Comparison of ENCODE assay signal across 20 cellular contexts in the genomic region with DNA sequence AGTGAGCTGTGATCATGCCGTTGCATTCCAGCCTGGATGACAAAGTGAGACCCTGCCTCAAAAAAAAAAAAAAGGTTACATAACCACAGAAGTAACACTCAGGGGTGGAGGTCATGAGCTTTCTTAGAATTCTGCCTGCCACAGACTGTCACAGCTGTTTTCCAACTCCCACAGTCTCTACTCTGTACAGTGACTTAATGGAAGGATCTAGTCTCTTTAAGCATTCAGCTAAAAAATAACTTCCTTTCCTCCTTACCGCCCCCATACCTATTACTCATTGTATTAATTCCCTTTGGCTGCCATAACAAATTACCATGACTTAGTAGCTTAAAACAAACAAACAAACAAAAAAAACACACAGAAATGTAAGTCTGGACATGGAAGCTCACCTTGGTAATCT.
A peak's percentile ranks its signal among the peaks of the same experiment; 100 is the strongest.
DNase-seq lines count a peak whose midpoint lies in the region; ATAC-seq and TF ChIP-seq lines count a peak whose summit lies in the region.
"Had no signal": no experiment of that assay in that cellular context is flagged by ENCODE, and none has a peak within 500 bp of the region (broad histone marks: within the 10 kb centered on the region; RNA-seq: fewer than 3 reads in every experiment).

No MANE protein-coding gene starts in this region.

- no peak overlapping the region for H3K18ac ChIP-seq in mesenchymal stem cell (ENCODE audit: low read depth in 1 of 2, low read length in 2 of 2)

- no peak overlapping the region for H3K9ac ChIP-seq in mesenchymal stem cell (ENCODE audit: low read length)

- H3K4ac ChIP-seq in mesenchymal stem cell (ENCODE audit: low read depth in 1 of 2, low read length in 2 of 2) = no peak overlapping the region

- H3K4me2 ChIP-seq in mesenchymal stem cell (ENCODE audit: low read length, poor library complexity, severe bottlenecking) = no peak overlapping the region

- intact Hi-C loops in activated CD8-positive, alpha-beta T cell treated with anti-CD3 and anti-CD28 coated beads for 36 hours (cut with micrococcal nuclease) = no loop called here

- no peak overlapping the region for H3K14ac ChIP-seq in mesenchymal stem cell (ENCODE audit: low read length in 2 of 2)

- H3K4me3 Mint-ChIP-seq in activated CD8-positive, alpha-beta T cell treated with anti-CD3 and anti-CD28 coated beads for 36 hours = no peak overlapping the region
- H3K4me3 Mint-ChIP-seq in activated CD8-positive, alpha-beta T cell treated with anti-CD3 and anti-CD28 coated beads, Interleukin-2, amount 10 ng/mL, durations not matched to agents 7 days and 5 days = no peak overlapping the region
- no peak overlapping the region for H3K4me3 Mint-ChIP-seq in activated T-helper 17 cell treated with anti-CD3 and anti-CD28 coated beads, Interleukin-2, amount 50 U/mL, for 72 hours
- no peak overlapping the region for H3K4me3 Mint-ChIP-seq in stimulated activated naive CD8-positive, alpha-beta T cell treated with anti-CD3 and anti-CD28 coated beads, Interleukin-15, amount 100 ng/mL, for 72 hours
- H3K4me3 Mint-ChIP-seq: B cell; CD4-positive, CD25-positive, alpha-beta regulatory T cell had no signal

- H3K4me3 ChIP-seq in mesenchymal stem cell (ENCODE audit: insufficient read depth in 1 of 2, low read depth in 1 of 2, low read length in 2 of 2) = no peak overlapping the region

- peaks cover 0 to 6% of the 10 kb centered on the region in 2 experiments for H3K27me3 ChIP-seq in mesenchymal stem cell (ENCODE audit: control insufficient read depth in 1 of 2, insufficient read depth in 1 of 2, low read length in 2 of 2)

- no peak overlapping the region for H4K91ac ChIP-seq in mesenchymal stem cell (ENCODE audit: low read length)

- peak; percentile 60 for ATAC-seq in activated CD8-positive, alpha-beta T cell treated with anti-CD3 and anti-CD28 coated beads for 36 hours
- no peak for ATAC-seq in activated CD8-positive, alpha-beta T cell treated with anti-CD3 and anti-CD28 coated beads, Interleukin-2, amount 10 ng/mL, durations not matched to agents 7 days and 5 days
- peak; percentile 69 for ATAC-seq in activated T-helper 17 cell treated with anti-CD3 and anti-CD28 coated beads, Interleukin-2, amount 50 U/mL, for 72 hours (replicated peaks)
- ATAC-seq in stimulated activated naive CD8-positive, alpha-beta T cell treated with anti-CD3 and anti-CD28 coated beads, Interleukin-15, amount 100 ng/mL, for 72 hours = peak; percentile 40
- ATAC-seq: Right ventricle myocardium inferior had no signal

- no peaks in the 10 kb centered on the region for H3K36me3 ChIP-seq in mesenchymal stem cell (ENCODE audit: control insufficient read depth in 1 of 2, insufficient read depth in 2 of 2, low read depth in 1 of 2, low read length in 2 of 2)

- POLR2A ChIA-PET in activated CD8-positive, alpha-beta T cell treated with anti-CD3 and anti-CD28 coated beads for 36 hours (lab: Charles Lee) = interaction anchor here (0.5 kb wide), 1 partner anchor 211 kb away, joined by 3 read pairs; a partner anchor contains a TSS
- POLR2A ChIA-PET in activated CD8-positive, alpha-beta T cell treated with anti-CD3 and anti-CD28 coated beads, Interleukin-2, amount 10 ng/mL, durations not matched to agents 7 days and 5 days (lab: Charles Lee) = no interaction called here

- CTCF ChIA-PET in activated CD8-positive, alpha-beta T cell treated with anti-CD3 and anti-CD28 coated beads for 36 hours (lab: Charles Lee) = interaction anchor here (1.2 to 1.5 kb wide), 2 partner anchors 14 to 182 kb away, joined by 3 to 4 read pairs; no protein-coding TSS in a partner anchor
- CTCF ChIA-PET in activated CD8-positive, alpha-beta T cell treated with anti-CD3 and anti-CD28 coated beads, Interleukin-2, amount 10 ng/mL, durations not matched to agents 7 days and 5 days (lab: Charles Lee) = interaction anchor here (0.5 kb wide), 1 partner anchor 759 kb away, joined by 3 read pairs; no protein-coding TSS in a partner anchor

- peaks cover 2% of the 10 kb centered on the region for H3K27me3 Mint-ChIP-seq in activated CD8-positive, alpha-beta T cell treated with anti-CD3 and anti-CD28 coated beads for 36 hours
- H3K27me3 Mint-ChIP-seq in activated CD8-positive, alpha-beta T cell treated with anti-CD3 and anti-CD28 coated beads, Interleukin-2, amount 10 ng/mL, durations not matched to agents 7 days and 5 days (ENCODE audit: low read depth) = peaks cover 2% of the 10 kb centered on the region
- peaks cover 12% of the 10 kb centered on the region for H3K27me3 Mint-ChIP-seq in activated T-helper 17 cell treated with anti-CD3 and anti-CD28 coated beads, Interleukin-2, amount 50 U/mL, for 72 hours
- peaks cover 6% of the 10 kb centered on the region for H3K27me3 Mint-ChIP-seq in stimulated activated naive CD8-positive, alpha-beta T cell treated with anti-CD3 and anti-CD28 coated beads, Interleukin-15, amount 100 ng/mL, for 72 hours
- H3K27me3 Mint-ChIP-seq: B cell had no signal

- no peak overlapping the region for H2AK5ac ChIP-seq in mesenchymal stem cell (ENCODE audit: low read length, severe bottlenecking)

- no peak overlapping the region for H2BK5ac ChIP-seq in mesenchymal stem cell (ENCODE audit: low read depth, low read length, poor library complexity, severe bottlenecking)

- no peak overlapping the region for H3K27ac Mint-ChIP-seq in activated CD8-positive, alpha-beta T cell treated with anti-CD3 and anti-CD28 coated beads for 36 hours
- no peak overlapping the region for H3K27ac Mint-ChIP-seq in activated CD8-positive, alpha-beta T cell treated with anti-CD3 and anti-CD28 coated beads, Interleukin-2, amount 10 ng/mL, durations not matched to agents 7 days and 5 days
- no peak overlapping the region for H3K27ac Mint-ChIP-seq in activated T-helper 17 cell treated with anti-CD3 and anti-CD28 coated beads, Interleukin-2, amount 50 U/mL, for 72 hours
- H3K27ac Mint-ChIP-seq in stimulated activated naive CD8-positive, alpha-beta T cell treated with anti-CD3 and anti-CD28 coated beads, Interleukin-15, amount 100 ng/mL, for 72 hours = peak overlapping the region in 1 of 2 donors; percentile 74
- H3K27ac Mint-ChIP-seq: B cell; CD4-positive, CD25-positive, alpha-beta regulatory T cell had no signal

- TF ChIP-seq CTCF in activated CD8-positive, alpha-beta T cell treated with anti-CD3 and anti-CD28 coated beads for 36 hours (IDR thresholded peaks at IDR 0.05) = no peak

- no peak overlapping the region for H2BK15ac ChIP-seq in mesenchymal stem cell (ENCODE audit: low read depth, poor library complexity, severe bottlenecking)

- peaks cover 10% of the 10 kb centered on the region for H3K4me1 Mint-ChIP-seq in activated CD8-positive, alpha-beta T cell treated with anti-CD3 and anti-CD28 coated beads for 36 hours (ENCODE audit: low read depth)
- no peaks in the 10 kb centered on the region for H3K4me1 Mint-ChIP-seq in activated CD8-positive, alpha-beta T cell treated with anti-CD3 and anti-CD28 coated beads, Interleukin-2, amount 10 ng/mL, durations not matched to agents 7 days and 5 days (ENCODE audit: low read depth)
- H3K4me1 Mint-ChIP-seq in activated T-helper 17 cell treated with anti-CD3 and anti-CD28 coated beads, Interleukin-2, amount 50 U/mL, for 72 hours = no peaks in the 10 kb centered on the region
- H3K4me1 Mint-ChIP-seq in stimulated activated naive CD8-positive, alpha-beta T cell treated with anti-CD3 and anti-CD28 coated beads, Interleukin-15, amount 100 ng/mL, for 72 hours = peaks cover 9% of the 10 kb centered on the region
- H3K4me1 Mint-ChIP-seq: B cell; CD4-positive, CD25-positive, alpha-beta regulatory T cell had no signal

- no peak overlapping the region for H4K8ac ChIP-seq in mesenchymal stem cell (ENCODE audit: low read length)

- H3K9me3 Mint-ChIP-seq in activated CD8-positive, alpha-beta T cell treated with anti-CD3 and anti-CD28 coated beads for 36 hours = no peaks in the 10 kb centered on the region
- no peaks in the 10 kb centered on the region for H3K9me3 Mint-ChIP-seq in activated CD8-positive, alpha-beta T cell treated with anti-CD3 and anti-CD28 coated beads, Interleukin-2, amount 10 ng/mL, durations not matched to agents 7 days and 5 days (ENCODE audit: insufficient read depth)
- H3K9me3 Mint-ChIP-seq in activated T-helper 17 cell treated with anti-CD3 and anti-CD28 coated beads, Interleukin-2, amount 50 U/mL, for 72 hours = no peaks in the 10 kb centered on the region
- no peaks in the 10 kb centered on the region for H3K9me3 Mint-ChIP-seq in stimulated activated naive CD8-positive, alpha-beta T cell treated with anti-CD3 and anti-CD28 coated beads, Interleukin-15, amount 100 ng/mL, for 72 hours

- H3K4me1 ChIP-seq in mesenchymal stem cell (ENCODE audit: control insufficient read depth, insufficient read depth, low read depth, low read length) = peaks cover 4% of the 10 kb centered on the region

- 53% methylated on average over 2 of the region's 2 CpGs for WGBS in mesenchymal stem cell

- H3K36me3 Mint-ChIP-seq in activated CD8-positive, alpha-beta T cell treated with anti-CD3 and anti-CD28 coated beads for 36 hours (ENCODE audit: low read depth) = no peaks in the 10 kb centered on the region
- no peaks in the 10 kb centered on the region for H3K36me3 Mint-ChIP-seq in activated CD8-positive, alpha-beta T cell treated with anti-CD3 and anti-CD28 coated beads, Interleukin-2, amount 10 ng/mL, durations not matched to agents 7 days and 5 days (ENCODE audit: low read depth)
- no peaks in the 10 kb centered on the region for H3K36me3 Mint-ChIP-seq in activated T-helper 17 cell treated with anti-CD3 and anti-CD28 coated beads, Interleukin-2, amount 50 U/mL, for 72 hours (ENCODE audit: low read depth)
- H3K36me3 Mint-ChIP-seq: CD4-positive, CD25-positive, alpha-beta regulatory T cell had no signal

- no peak overlapping the region for H2BK120ac ChIP-seq in mesenchymal stem cell (ENCODE audit: low read depth, low read length)

- H2AFZ ChIP-seq in mesenchymal stem cell (ENCODE audit: low read depth, low read length) = no peak overlapping the region

- H3K23ac ChIP-seq in mesenchymal stem cell (ENCODE audit: low read length in 2 of 2) = no peak overlapping the region

- peak; percentile 20 for DNase-seq in activated CD8-positive, alpha-beta T cell treated with anti-CD3 and anti-CD28 coated beads for 36 hours
- DNase-seq in activated CD8-positive, alpha-beta T cell treated with anti-CD3 and anti-CD28 coated beads, Interleukin-2, amount 10 ng/mL, durations not matched to agents 7 days and 5 days = no peak
- DNase-seq in mesenchymal stem cell (peak; percentile 53), NCI-H82 (lab: John Stamatoyannopoulos, UW) (no peak)
- no peak for DNase-seq in stimulated activated naive CD8-positive, alpha-beta T cell treated with anti-CD3 and anti-CD28 coated beads, Interleukin-15, amount 100 ng/mL, for 72 hours
- DNase-seq in stimulated activated CD4-positive, alpha-beta T cell treated with anti-CD3 and anti-CD28 coated beads, Interleukin-1b, Interleukin-23, amount 100 ng/mL, for 48 hours = no peak
- DNase-seq in activated CD8-positive, alpha-beta memory T cell treated with anti-CD3 and anti-CD28 coated beads for 24 hours = no peak
- DNase-seq: 8988T; Caco-2; CD4-positive, CD25-positive, alpha-beta regulatory T cell; GF-D8; H7; Kasumi-1; MM.1S; NCI-H1092 treated with DMSO at 0.1 percent for 48 hours; NCI-H2081 treated with DMSO at 0.1 percent for 48 hours; NK-92 treated with Interleukin-12 subunit alpha and Interleukin-12 subunit beta, amount 100 ng/mL, for 24 hours had no signal

- no peak overlapping the region for H2BK12ac ChIP-seq in mesenchymal stem cell (ENCODE audit: low read length in 2 of 2)

- H3K27ac ChIP-seq in mesenchymal stem cell (ENCODE audit: low read length, poor library complexity, severe bottlenecking) = no peak overlapping the region

- H3K79me1 ChIP-seq in mesenchymal stem cell (replicated peaks; ENCODE audit: low read length, poor library complexity, severe bottlenecking) = no peaks in the 10 kb centered on the region

- H3K9me3 ChIP-seq in mesenchymal stem cell (ENCODE audit: control insufficient read depth, low read length) = no peaks in the 10 kb centered on the region
- H3K9me3 ChIP-seq: Caco-2 had no signal

Comparison
In these comparisons a context has a peak if more than half of its experiments do, and no peak if none do; other contexts are left out.
1. DNase-seq: peak in activated CD8-positive, alpha-beta T cell treated with anti-CD3 and anti-CD28 coated beads for 36 hours (single experiment) and mesenchymal stem cell (single experiment); none in activated CD8-positive, alpha-beta T cell treated with anti-CD3 and anti-CD28 coated beads, Interleukin-2, amount 10 ng/mL, durations not matched to agents 7 days and 5 days (single experiment), stimulated activated naive CD8-positive, alpha-beta T cell treated with anti-CD3 and anti-CD28 coated beads, Interleukin-15, amount 100 ng/mL, for 72 hours (0 of 2), stimulated activated CD4-positive, alpha-beta T cell treated with anti-CD3 and anti-CD28 coated beads, Interleukin-1b, Interleukin-23, amount 100 ng/mL, for 48 hours (single experiment), activated CD8-positive, alpha-beta memory T cell treated with anti-CD3 and anti-CD28 coated beads for 24 hours (single experiment) and NCI-H82 (single experiment).